Comparison of ENCODE assay signal across 11 cellular contexts in the genomic region with DNA sequence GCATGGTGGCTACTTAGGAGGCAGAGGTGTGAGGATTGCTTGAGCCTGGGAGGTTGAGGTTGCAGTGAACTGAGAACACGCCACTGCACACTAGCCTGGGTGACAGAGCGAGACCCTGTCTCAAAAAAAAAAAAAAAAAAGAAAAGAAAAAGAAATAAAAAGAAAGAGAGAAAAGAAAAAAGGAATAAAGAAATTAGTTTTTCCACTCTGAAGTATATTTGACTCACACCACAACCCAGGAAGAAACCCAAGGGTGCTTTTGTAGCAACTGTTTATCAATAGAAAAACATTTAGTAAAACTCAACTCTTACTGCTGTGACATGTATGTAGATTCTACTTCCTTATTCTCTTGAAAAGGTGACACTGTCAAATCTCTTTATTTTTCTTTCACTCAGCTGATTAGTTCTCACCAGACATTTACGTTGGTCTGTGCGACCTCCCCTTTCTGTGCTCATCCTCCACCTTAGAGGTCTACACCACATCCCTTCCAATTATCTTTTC. TPM values are rescaled to one million over a fixed set of nuclear protein-coding genes. Genes with fewer than 3 reads are reported as not detected.
DNase-seq lines count a peak whose midpoint lies in the region; ATAC-seq, FAIRE-seq and TF ChIP-seq lines count a peak whose summit lies in the region.
"Had no signal": no experiment of that assay in that cellular context is flagged by ENCODE, and none has a peak within 500 bp of the region (broad histone marks: within the 10 kb centered on the region; RNA-seq: fewer than 3 reads in every experiment).

No MANE protein-coding gene starts in this region.

- peaks cover 87% of the 10 kb centered on the region for H3K4me1 ChIP-seq in A549

- H3K9me3 ChIP-seq in A549, result no peaks in the 10 kb centered on the region

- POLR2A ChIA-PET in A549 (lab: Yijun Ruan, JAX), result no interaction called here

- DNase-seq in A549 (ENCODE audit: low read depth in 1 of 2, low spot score in 1 of 2) (no peak), posterior cingulate gyrus (no peak), NK-92 (lab: John Stamatoyannopoulos, UW; ENCODE audit: unreplicated experiment) (no peak), foreskin melanocyte (no peak)
- DNase-seq: activated effector memory CD4-positive, alpha-beta T cell treated with anti-CD3 and anti-CD28 coated beads, Interleukin-2, amount 50 U/mL, for 16 hours; NCI-H1092 treated with DMSO at 0.1 percent for 48 hours; NCI-H526 treated with DMSO at 0.1 percent for 48 hours had no signal

- no peak for TF ChIP-seq CTCF in A549 (IDR thresholded peaks at IDR 0.05)

- intact Hi-C loops in posterior cingulate gyrus (cut with DNase I), result no loop called here

- no peak for ATAC-seq in A549
- ATAC-seq in GM18519 (IDR thresholded peaks at IDR 0.05; ENCODE audit: low FRiP score, unreplicated experiment), result peak; percentile 29
- ATAC-seq in HG02938 (IDR thresholded peaks at IDR 0.05; ENCODE audit: unreplicated experiment), result peak; percentile 33
- no peak for ATAC-seq in HG02623 (IDR thresholded peaks at IDR 0.05; ENCODE audit: unreplicated experiment)

- CTCF ChIA-PET in A549 (lab: Yijun Ruan, JAX), result no interaction called here

- H3K4me2 ChIP-seq in A549, result no peak overlapping the region

- TF ChIP-seq POLR2A in A549 (IDR thresholded peaks at IDR 0.05; ENCODE audit: low read length) (no peak), Raji (IDR thresholded peaks at IDR 0.05; ENCODE audit: insufficient read depth, low read depth, low read length) (peak; percentile 10; the same call in 1 of the 2 replicates)

- WGBS in A549 (ENCODE audit: missing lambda C conversion rate), result 84% methylated on average over 4 of the region's 4 CpGs

- no peak for TF ChIP-seq EP300 in A549 (IDR thresholded peaks at IDR 0.05)

- TF ChIP-seq RAD21 in A549 (conservative IDR thresholded peaks at IDR 0.05 in 1 of 2, IDR thresholded peaks at IDR 0.05 in 1 of 2), result no peak

- H3K27ac ChIP-seq in A549, result peak overlapping the region; percentile 91 to 96

- peak; percentile 79 for FAIRE-seq in A549 (lab: Jason Lieb, UNC)

- no peak overlapping the region for H3K4me3 ChIP-seq in A549

TF ChIP-seq in A549, 52 proteins besides CTCF, POLR2A, EP300 and RAD21:
- TF ChIP-seq, protein P1, sequence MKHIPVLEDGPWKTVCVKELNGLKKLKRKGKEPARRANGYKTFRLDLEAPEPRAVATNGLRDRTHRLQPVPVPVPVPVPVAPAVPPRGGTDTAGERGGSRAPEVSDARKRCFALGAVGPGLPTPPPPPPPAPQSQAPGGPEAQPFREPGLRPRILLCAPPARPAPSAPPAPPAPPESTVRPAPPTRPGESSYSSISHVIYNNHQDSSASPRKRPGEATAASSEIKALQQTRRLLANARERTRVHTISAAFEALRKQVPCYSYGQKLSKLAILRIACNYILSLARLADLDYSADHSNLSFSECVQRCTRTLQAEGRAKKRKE (CRISPR knock-in tag; IDR thresholded peaks at IDR 0.05; ENCODE audit: low read depth), result no peak
- TF ChIP-seq HOXB13 (CRISPR knock-in tag; IDR thresholded peaks at IDR 0.05; ENCODE audit: low read depth) (no peak), EHF (CRISPR knock-in tag; IDR thresholded peaks at IDR 0.05) (0 out of 2 replicates have a peak, but pooled peaks have one; percentile 3), CHD4 (IDR thresholded peaks at IDR 0.05; ENCODE audit: borderline replicate concordance) (no peak), POLR2AphosphoS2 (conservative IDR thresholded peaks at IDR 0.05; ENCODE audit: low read length) (no peak), SREBF2 (IDR thresholded peaks at IDR 0.05) (no peak), KDM1A (IDR thresholded peaks at IDR 0.05; ENCODE audit: low read depth) (no peak), ZSCAN20 (CRISPR knock-in tag; IDR thresholded peaks at IDR 0.05) (peak; percentile 8; the same call in 1 of the 2 replicates), RARB (CRISPR knock-in tag; IDR thresholded peaks at IDR 0.05) (no peak)

RNA-seq across cellular contexts. Expression of a gene that starts 39.4 kb away (rescaled TPM):
- polyA plus RNA-seq in A549 (2011; rRNA removed) (71.5 and 75.1 TPM in 2 replicates), A549 (2017; fragmentation: RNase III; extraction: RNeasy Plus Mini Kit Qiagen cat#74134 plus additional on column Dnase treatment) (8.1 to 8.6 TPM (median 8.5 TPM) in 3 replicates)
- 4.5 and 5.3 TPM in 2 replicates for polyA plus RNA-seq in A549 (2012; cell fraction: cytosol; rRNA removed)
- 9.5 and 21.7 TPM in 2 replicates for polyA plus RNA-seq in A549 (2012; cell fraction: nucleus; rRNA removed)
- polyA minus RNA-seq in A549 (2011; rRNA and poly(A)+ RNA removed), result 49.4 and 50.0 TPM in 2 replicates

Comparison
In these comparisons a context has a peak if more than half of its experiments do, and no peak if none do; other contexts are left out.
1. ATAC-seq: peak in GM18519 (single experiment) and HG02938 (single experiment); none in A549 (0 of 2) and HG02623 (single experiment).